Comparison of ENCODE assay signal across 19 cellular contexts in genomic region chr1:234118911-234119310, GRCh38.
"Had no signal": no experiment of that assay in that cellular context is flagged by ENCODE, and none has a peak within 500 bp of the region (broad histone marks: within the 10 kb centered on the region; RNA-seq: fewer than 3 reads in every experiment).

No MANE protein-coding gene starts in this region.

- H3K4me1 ChIP-seq: gastrocnemius medialis, heart right ventricle, lower lobe of right lung had no signal

- H3K36me3 ChIP-seq: esophagus squamous epithelium, gastrocnemius medialis, heart right ventricle, left lung, lower lobe of right lung had no signal

- ATAC-seq: gastrocnemius medialis, heart right ventricle, left cardiac atrium, left lung, left ventricle myocardium superior, lower lobe of right lung, mucosa of descending colon had no signal

- H3K9me3 ChIP-seq: esophagus squamous epithelium, gastrocnemius medialis, left lung, lower lobe of right lung, mucosa of descending colon had no signal

- DNase-seq: dermis blood vessel endothelial cell; dorsolateral prefrontal cortex; effector CD4-positive, alpha-beta T cell; effector memory CD4-positive, alpha-beta T cell; esophagus squamous epithelium; foreskin fibroblast; foreskin melanocyte; gastrocnemius medialis; glutamatergic neuron; heart right ventricle; hippocampal formation; left cardiac atrium; left lung; left ventricle myocardium superior; lower lobe of right lung; mesenchymal stem cell; mucosa of descending colon; naive B cell had no signal

- H3K4me3 ChIP-seq: coronary artery, dorsolateral prefrontal cortex, esophagus squamous epithelium, gastrocnemius medialis, heart right ventricle, left lung, lower lobe of right lung, mucosa of descending colon had no signal

- H3K27me3 ChIP-seq: gastrocnemius medialis had no signal

- H3K27ac ChIP-seq: coronary artery, esophagus squamous epithelium, gastrocnemius medialis, heart right ventricle, left lung, lower lobe of right lung had no signal
